In genomic region chr19:5666921-5667610, GRCh38 we compare ENCODE assay signal across 1 cellular context.
TF ChIP-seq lines count a peak whose summit lies in the region.

No MANE protein-coding gene starts in this region.

TF ChIP-seq in H1, 55 proteins besides CTCF, POLR2A, EP300 and RAD21:
- TF ChIP-seq TAF1 (IDR thresholded peaks at IDR 0.05; ENCODE audit: low read depth, low read length) (0 out of 2 replicates have a peak, but pooled peaks have one; percentile 11), CHD7 (IDR thresholded peaks at IDR 0.05; ENCODE audit: insufficient replicate concordance, low read length) (no peak)
